ENCODE assay signal across 9 cellular contexts in the genomic region with DNA sequence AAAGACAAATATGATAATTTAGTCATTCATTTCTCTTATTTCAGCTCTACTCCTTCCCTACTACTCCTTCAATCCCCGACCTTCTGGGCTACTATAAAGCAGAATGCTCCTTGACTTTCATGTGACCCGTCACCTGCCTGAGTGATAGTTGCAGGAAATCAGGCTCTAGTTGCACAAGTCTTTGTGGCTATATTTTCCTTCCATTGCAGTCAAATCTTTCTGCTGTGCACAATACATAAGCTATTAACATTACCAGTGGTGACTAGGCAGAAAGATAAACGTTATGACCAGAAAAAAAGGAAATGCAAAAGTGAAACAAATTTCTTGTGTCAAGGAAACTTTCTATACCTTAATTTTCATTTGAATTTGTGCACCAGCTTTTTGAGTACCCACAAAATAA. TPM values are rescaled to one million over a fixed set of nuclear protein-coding genes. Genes with fewer than 3 reads are reported as not detected.
A peak's percentile ranks its signal among the peaks of the same experiment; 100 is the strongest.
DNase-seq lines count a peak whose midpoint lies in the region; ATAC-seq and TF ChIP-seq lines count a peak whose summit lies in the region.
"Had no signal": no experiment of that assay in that cellular context is flagged by ENCODE, and none has a peak within 500 bp of the region (broad histone marks: within the 10 kb centered on the region; RNA-seq: fewer than 3 reads in every experiment).

No MANE protein-coding gene starts in this region.

- H3K4me3 Mint-ChIP-seq in WTC11: no peak overlapping the region

- no peaks in the 10 kb centered on the region for H3K36me3 ChIP-seq in WERI-Rb-1
- no peaks in the 10 kb centered on the region for H3K36me3 ChIP-seq in vagina

- no peaks in the 10 kb centered on the region for H3K9me3 Mint-ChIP-seq in WTC11

- in situ Hi-C loops in ACHN (cut with HindIII; ENCODE audit: low pct_ligation_motif_present, low pct_unique_long_range_greater_than_20kb, low sequenced_read_pairs): no loop called here

- TF ChIP-seq POLR2A in vagina (IDR thresholded peaks at IDR 0.05): no peak

- intact Hi-C loops in vagina (cut with DNase I): no loop called here

- H3K4me1 Mint-ChIP-seq in WTC11: peaks cover 11% of the 10 kb centered on the region

- ATAC-seq in GM19395 (IDR thresholded peaks at IDR 0.05; ENCODE audit: unreplicated experiment) (peak; percentile 80), HG03378 (IDR thresholded peaks at IDR 0.05; ENCODE audit: unreplicated experiment) (peak; percentile 81), WTC11 (no peak)

- POLR2A ChIA-PET in WTC11 (lab: Charles Lee): no interaction called here

- peaks cover 7% of the 10 kb centered on the region for H3K27me3 ChIP-seq in WERI-Rb-1 (ENCODE audit: insufficient read depth, low read depth, severe bottlenecking)
- H3K27me3 ChIP-seq in vagina: no peaks in the 10 kb centered on the region

- H3K36me3 Mint-ChIP-seq in WTC11: no peaks in the 10 kb centered on the region

- TF ChIP-seq CTCF in WTC11 (IDR thresholded peaks at IDR 0.05) (no peak), WERI-Rb-1 (IDR thresholded peaks at IDR 0.05; ENCODE audit: low read depth, low read length) (no peak), vagina (IDR thresholded peaks at IDR 0.05) (no peak)

- CTCF ChIA-PET in WTC11 (lab: Charles Lee): interaction anchor here (0.5 to 0.9 kb wide), 2 partner anchors 37 to 896 kb away, joined by 3 read pairs; no protein-coding TSS in a partner anchor

- H3K9me3 ChIP-seq in WERI-Rb-1 (ENCODE audit: severe bottlenecking) (no peaks in the 10 kb centered on the region), vagina (no peaks in the 10 kb centered on the region)

- H3K4me3 ChIP-seq in WERI-Rb-1 (ENCODE audit: low read depth, low read length): no peak overlapping the region
- H3K4me3 ChIP-seq in vagina: no peak overlapping the region

- H3K4me1 ChIP-seq in vagina: peaks cover 6% of the 10 kb centered on the region

- DNase-seq in ACHN (peak; percentile 58), WTC11 (ENCODE audit: low spot score) (no peak), WERI-Rb-1 (no peak), vagina (ENCODE audit: extremely low spot score in 2 of 2) (no peak), NCI-H524 (lab: John Stamatoyannopoulos, UW) (no peak)
- no peak for DNase-seq in effector CD4-positive, alpha-beta T cell

- no peaks in the 10 kb centered on the region for H3K27me3 Mint-ChIP-seq in WTC11 (ENCODE audit: low read depth)

- no peak overlapping the region for H3K27ac ChIP-seq in WERI-Rb-1
- H3K27ac ChIP-seq in vagina: no peak overlapping the region
- H3K27ac ChIP-seq: epithelial cell of prostate had no signal

- peak overlapping the region; percentile 78; the same call in 1 of the 2 replicates for H3K27ac Mint-ChIP-seq in WTC11

TF ChIP-seq in WTC11, 78 proteins besides CTCF, POLR2A, EP300 and RAD21:
- TF ChIP-seq IRF2 (CRISPR knock-in tag; IDR thresholded peaks at IDR 0.05; ENCODE audit: borderline replicate concordance, low read depth) (no peak), ATF6 (CRISPR knock-in tag; IDR thresholded peaks at IDR 0.05) (no peak), NR2C2 (CRISPR knock-in tag; IDR thresholded peaks at IDR 0.05) (no peak), ZNF423 (CRISPR knock-in tag; IDR thresholded peaks at IDR 0.05) (no peak), SMAD4 (CRISPR knock-in tag; IDR thresholded peaks at IDR 0.05) (no peak), JAZF1 (CRISPR knock-in tag; IDR thresholded peaks at IDR 0.05) (no peak), CBFB (CRISPR knock-in tag; IDR thresholded peaks at IDR 0.05; ENCODE audit: low read depth) (no peak), RELA (CRISPR knock-in tag; IDR thresholded peaks at IDR 0.05; ENCODE audit: borderline replicate concordance) (no peak), GABPB1 (CRISPR knock-in tag; IDR thresholded peaks at IDR 0.05) (no peak), FOXK1 (CRISPR knock-in tag; IDR thresholded peaks at IDR 0.05) (no peak), AR (CRISPR knock-in tag; IDR thresholded peaks at IDR 0.05) (no peak), CDX4 (CRISPR knock-in tag; IDR thresholded peaks at IDR 0.05; ENCODE audit: borderline replicate concordance) (no peak), ZNF232 (CRISPR knock-in tag; IDR thresholded peaks at IDR 0.05) (no peak), TEAD4 (CRISPR knock-in tag; IDR thresholded peaks at IDR 0.05) (no peak), FOXP1 (CRISPR knock-in tag; IDR thresholded peaks at IDR 0.05; ENCODE audit: borderline replicate concordance) (no peak), FOXJ3 (CRISPR knock-in tag; IDR thresholded peaks at IDR 0.05; ENCODE audit: borderline replicate concordance) (no peak), ZNF219 (CRISPR knock-in tag; IDR thresholded peaks at IDR 0.05; ENCODE audit: borderline replicate concordance) (no peak), USF1 (CRISPR knock-in tag; IDR thresholded peaks at IDR 0.05) (no peak)
- TF ChIP-seq, protein P1, sequence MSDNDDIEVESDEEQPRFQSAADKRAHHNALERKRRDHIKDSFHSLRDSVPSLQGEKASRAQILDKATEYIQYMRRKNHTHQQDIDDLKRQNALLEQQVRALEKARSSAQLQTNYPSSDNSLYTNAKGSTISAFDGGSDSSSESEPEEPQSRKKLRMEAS (CRISPR knock-in tag; IDR thresholded peaks at IDR 0.05): no peak
- TF ChIP-seq, protein P2, sequence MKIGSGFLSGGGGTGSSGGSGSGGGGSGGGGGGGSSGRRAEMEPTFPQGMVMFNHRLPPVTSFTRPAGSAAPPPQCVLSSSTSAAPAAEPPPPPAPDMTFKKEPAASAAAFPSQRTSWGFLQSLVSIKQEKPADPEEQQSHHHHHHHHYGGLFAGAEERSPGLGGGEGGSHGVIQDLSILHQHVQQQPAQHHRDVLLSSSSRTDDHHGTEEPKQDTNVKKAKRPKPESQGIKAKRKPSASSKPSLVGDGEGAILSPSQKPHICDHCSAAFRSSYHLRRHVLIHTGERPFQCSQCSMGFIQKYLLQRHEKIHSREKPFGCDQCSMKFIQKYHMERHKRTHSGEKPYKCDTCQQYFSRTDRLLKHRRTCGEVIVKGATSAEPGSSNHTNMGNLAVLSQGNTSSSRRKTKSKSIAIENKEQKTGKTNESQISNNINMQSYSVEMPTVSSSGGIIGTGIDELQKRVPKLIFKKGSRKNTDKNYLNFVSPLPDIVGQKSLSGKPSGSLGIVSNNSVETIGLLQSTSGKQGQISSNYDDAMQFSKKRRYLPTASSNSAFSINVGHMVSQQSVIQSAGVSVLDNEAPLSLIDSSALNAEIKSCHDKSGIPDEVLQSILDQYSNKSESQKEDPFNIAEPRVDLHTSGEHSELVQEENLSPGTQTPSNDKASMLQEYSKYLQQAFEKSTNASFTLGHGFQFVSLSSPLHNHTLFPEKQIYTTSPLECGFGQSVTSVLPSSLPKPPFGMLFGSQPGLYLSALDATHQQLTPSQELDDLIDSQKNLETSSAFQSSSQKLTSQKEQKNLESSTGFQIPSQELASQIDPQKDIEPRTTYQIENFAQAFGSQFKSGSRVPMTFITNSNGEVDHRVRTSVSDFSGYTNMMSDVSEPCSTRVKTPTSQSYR (CRISPR knock-in tag; IDR thresholded peaks at IDR 0.05): no peak
TF ChIP-seq in WTC11: peak in this region for 0.

RNA-seq across cellular contexts. Expression of gene SUCNR1, which starts 2.3 kb away (rescaled TPM):
- not detected in 3 replicates for total RNA-seq in WTC11 (2021)
- 0.49 TPM for total RNA-seq in vagina
